Comparison of ENCODE assay signal across 23 cellular contexts in the genomic region with DNA sequence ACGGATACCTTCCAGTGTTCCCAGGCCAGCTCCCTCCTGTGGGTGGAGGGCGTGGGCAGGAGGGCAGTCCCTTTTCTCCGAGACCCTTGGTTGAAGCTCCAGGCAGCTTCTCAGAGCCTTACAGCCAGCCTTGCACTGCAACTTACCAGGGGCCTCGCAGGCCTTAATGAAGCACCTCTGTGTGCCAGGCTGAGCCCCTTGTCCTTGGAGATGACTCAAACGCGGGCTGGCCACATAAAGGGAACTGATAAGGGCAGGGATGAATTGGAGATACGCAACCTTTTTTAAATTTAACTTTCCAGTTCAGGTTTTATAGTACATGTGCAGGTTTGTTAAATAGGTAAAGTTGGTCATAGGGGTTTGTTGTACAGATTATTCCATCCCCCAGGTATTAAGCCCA.
DNase-seq lines count a peak whose midpoint lies in the region; ATAC-seq, FAIRE-seq and TF ChIP-seq lines count a peak whose summit lies in the region.
"Had no signal": no experiment of that assay in that cellular context is flagged by ENCODE, and none has a peak within 500 bp of the region (broad histone marks: within the 10 kb centered on the region; RNA-seq: fewer than 3 reads in every experiment).

No MANE protein-coding gene starts in this region.

- WGBS in A549 (ENCODE audit: missing lambda C conversion rate), result 91% methylated on average over 7 of the region's 7 CpGs
- WGBS in IMR-90 (ENCODE audit: extremely low coverage in 2 of 2, insufficient read length in 1 of 2), 2 experiments, result 80% methylated on average over 1 of the region's 7 CpGs; no CpG with 5 or more reads in 1 of the 2 experiments
- WGBS in adrenal gland, 4 donors, result 51 to 62% (median 58%) methylated on average over 7 of the region's 7 CpGs

- no peak overlapping the region for H4K5ac ChIP-seq in IMR-90 (ENCODE audit: low read depth, low read length)

- H3K9me3 Mint-ChIP-seq in nephron progenitor cell, result no peaks in the 10 kb centered on the region
- no peaks in the 10 kb centered on the region for H3K9me3 Mint-ChIP-seq in naive thymus-derived CD8-positive, alpha-beta T cell
- H3K9me3 Mint-ChIP-seq in naive thymus-derived CD4-positive, alpha-beta T cell, result peaks cover 0 to 4% (median 0%) of the 10 kb centered on the region in 11 donors
- H3K9me3 Mint-ChIP-seq: CD4-positive, alpha-beta memory T cell; GM23338 had no signal

- H4K8ac ChIP-seq in IMR-90 (ENCODE audit: low read depth in 2 of 2, low read length in 2 of 2), result no peak overlapping the region

- H3K23ac ChIP-seq in IMR-90 (ENCODE audit: low read depth, low read length), result no peak overlapping the region

- no peak overlapping the region for H2AK9ac ChIP-seq in IMR-90 (replicated peaks; ENCODE audit: low read depth, low read length, poor library complexity)

- H3K56ac ChIP-seq in IMR-90 (ENCODE audit: extremely low read depth, insufficient read depth, low read length), result no peak overlapping the region

- TF ChIP-seq CTCF in A549 (IDR thresholded peaks at IDR 0.05), result no peak
- TF ChIP-seq CTCF in IMR-90 (conservative IDR thresholded peaks at IDR 0.05; ENCODE audit: low read depth, low read length), result no peak
- no peak for TF ChIP-seq CTCF in adrenal gland (IDR thresholded peaks at IDR 0.05)
- TF ChIP-seq CTCF in nephron progenitor cell (IDR thresholded peaks at IDR 0.05), result no peak

- TF ChIP-seq RAD21 in A549 (conservative IDR thresholded peaks at IDR 0.05 in 1 of 2, IDR thresholded peaks at IDR 0.05 in 1 of 2) (no peak), IMR-90 (IDR thresholded peaks at IDR 0.05; ENCODE audit: low read length) (no peak)

- H2BK5ac ChIP-seq in IMR-90 (ENCODE audit: low read depth, low read length, poor library complexity, severe bottlenecking), result no peak overlapping the region

- H2AFZ ChIP-seq in IMR-90 (replicated peaks; ENCODE audit: low read length, poor library complexity), result peak overlapping the region; percentile 21
- H2AFZ ChIP-seq: GM23338 had no signal

- peak overlapping the region; percentile 83; the same call in 1 of the 2 replicates for H3K4ac ChIP-seq in IMR-90 (ENCODE audit: low read depth, low read length)

- H3K4me1 ChIP-seq in A549 (peaks cover 18% of the 10 kb centered on the region), IMR-90 (ENCODE audit: control insufficient read depth, insufficient read depth, low read length) (peaks cover 22% of the 10 kb centered on the region), adrenal gland (replicated peaks in 1 of 2) (peaks cover 0 to 15% of the 10 kb centered on the region in 2 donors)
- no peaks in the 10 kb centered on the region for H3K4me1 ChIP-seq in naive thymus-derived CD4-positive, alpha-beta T cell (ENCODE audit: control insufficient read depth in 2 of 2, insufficient read depth in 2 of 2, low read length in 2 of 2)
- H3K4me1 ChIP-seq: HAP-1 had no signal

- no peak for DNase-seq in A549 (ENCODE audit: low read depth in 1 of 2, low spot score in 1 of 2)
- no peak for DNase-seq in IMR-90
- peak in 5 of 7 donors; percentile 29 to 50 (median 32) for DNase-seq in adrenal gland
- no peak for DNase-seq in nephron progenitor cell
- DNase-seq in iPS-NIHi7 (ENCODE audit: extremely low spot score), result no peak
- no peak for DNase-seq in naive thymus-derived CD8-positive, alpha-beta T cell
- DNase-seq in posterior vena cava (ENCODE audit: low spot score), result no peak
- DNase-seq in naive thymus-derived CD4-positive, alpha-beta T cell, result no peak
- DNase-seq: C1 segment of cervical spinal cord; CD4-positive, alpha-beta memory T cell; COR-L47; GDM1; MM.1S; NCI-H2029 treated with DMSO at 0.1 percent for 48 hours; NCI-H446 treated with DMSO at 0.1 percent for 48 hours; NCI-H526 treated with DMSO at 0.1 percent for 48 hours had no signal

- H3K4me3 Mint-ChIP-seq in nephron progenitor cell, result no peak overlapping the region
- H3K4me3 Mint-ChIP-seq in naive thymus-derived CD8-positive, alpha-beta T cell, result no peak overlapping the region
- H3K4me3 Mint-ChIP-seq in naive thymus-derived CD4-positive, alpha-beta T cell, result no peak overlapping the region
- H3K4me3 Mint-ChIP-seq: CD4-positive, alpha-beta memory T cell; GM23338; IgD-negative memory B cell had no signal

- H3K27ac ChIP-seq in A549 (peak overlapping the region; percentile 79 to 90), IMR-90 (ENCODE audit: insufficient read depth, low read length) (no peak overlapping the region), adrenal gland (peak overlapping the region in 2 of 5 donors; percentile 13 to 38)
- H3K27ac ChIP-seq in naive thymus-derived CD4-positive, alpha-beta T cell (ENCODE audit: low read depth, low read length), result no peak overlapping the region
- H3K27ac ChIP-seq: KMS-11 had no signal

- peak overlapping the region; percentile 71 for H2AK5ac ChIP-seq in IMR-90 (ENCODE audit: low read depth, low read length)

- H3K4me1 Mint-ChIP-seq in nephron progenitor cell, result peaks cover 39% of the 10 kb centered on the region
- H3K4me1 Mint-ChIP-seq in naive thymus-derived CD8-positive, alpha-beta T cell, result no peaks in the 10 kb centered on the region
- peaks cover 0 to 3% (median 0%) of the 10 kb centered on the region in 7 donors for H3K4me1 Mint-ChIP-seq in naive thymus-derived CD4-positive, alpha-beta T cell
- H3K4me1 Mint-ChIP-seq: CD4-positive, alpha-beta memory T cell; GM23338; IgD-negative memory B cell had no signal

- H3K9me3 ChIP-seq in A549 (no peaks in the 10 kb centered on the region), IMR-90 (ENCODE audit: control insufficient read depth, insufficient read depth, low read length) (no peaks in the 10 kb centered on the region), adrenal gland (replicated peaks in 1 of 3) (no peaks in the 10 kb centered on the region)
- H3K9me3 ChIP-seq in naive thymus-derived CD4-positive, alpha-beta T cell (ENCODE audit: control insufficient read depth in 2 of 3, low read length in 3 of 3), result no peaks in the 10 kb centered on the region
- H3K9me3 ChIP-seq: HAP-1, SJCRH30 had no signal

- peaks cover 10% of the 10 kb centered on the region; the same call in 1 of the 2 replicates for H3K9me1 ChIP-seq in IMR-90 (ENCODE audit: insufficient read depth, low read length)

- TF ChIP-seq EP300 in A549 (IDR thresholded peaks at IDR 0.05), result no peak

- no peak overlapping the region for H3K14ac ChIP-seq in IMR-90 (replicated peaks; ENCODE audit: low read depth, low read length)

- FAIRE-seq in A549 (lab: Jason Lieb, UNC), result no peak
- FAIRE-seq: GM12891 had no signal

- dilution Hi-C loops in IMR-90 (cut with HindIII; ENCODE audit: low sequenced_read_pairs, unreplicated experiment), result no loop called here

- H2BK120ac ChIP-seq in IMR-90 (ENCODE audit: low read depth, low read length), result peak overlapping the region; percentile 56

- H3K36me3 ChIP-seq in IMR-90 (ENCODE audit: control insufficient read depth, insufficient read depth, low read length) (no peaks in the 10 kb centered on the region), adrenal gland (replicated peaks in 1 of 2) (no peaks in the 10 kb centered on the region)
- no peaks in the 10 kb centered on the region for H3K36me3 ChIP-seq in naive thymus-derived CD4-positive, alpha-beta T cell (ENCODE audit: control insufficient read depth in 2 of 3, insufficient read depth in 3 of 3, low read length in 3 of 3)
- H3K36me3 ChIP-seq: HAP-1, SJCRH30 had no signal

- peak overlapping the region; percentile 69; the same call in 1 of the 2 replicates for H2BK20ac ChIP-seq in IMR-90 (ENCODE audit: low read depth, low read length)

- BruUV-seq in IMR-90 (replicated peaks; lab: Mats Ljungman, UMichigan), result no TSS peak

- in situ Hi-C loops in IMR-90 (cut with MboI; ENCODE audit: low sequenced_read_pairs), result no loop called here

- H3K27me3 ChIP-seq in IMR-90 (ENCODE audit: control insufficient read depth, insufficient read depth, low read length), result peaks cover 12% of the 10 kb centered on the region; the same call in 1 of the 2 replicates
- peaks cover 2% of the 10 kb centered on the region for H3K27me3 ChIP-seq in adrenal gland
- H3K27me3 ChIP-seq in naive thymus-derived CD4-positive, alpha-beta T cell (ENCODE audit: control insufficient read depth in 2 of 2, insufficient read depth in 2 of 2, low read length in 2 of 2), result no peaks in the 10 kb centered on the region

- H2BK15ac ChIP-seq in IMR-90 (ENCODE audit: low read depth, low read length), result peak overlapping the region; percentile 47; the same call in 2 of the 3 replicates

- peaks cover 13% of the 10 kb centered on the region for H4K20me1 ChIP-seq in IMR-90 (ENCODE audit: insufficient read depth, low read length)

- no peak overlapping the region for H4K91ac ChIP-seq in IMR-90 (ENCODE audit: insufficient read depth, low read depth, low read length)

- ATAC-seq in A549, result no peak
- no peak for ATAC-seq in IMR-90 (ENCODE audit: low read depth)
- ATAC-seq in naive thymus-derived CD8-positive, alpha-beta T cell, result no peak
- ATAC-seq in naive thymus-derived CD4-positive, alpha-beta T cell, result no peak
- ATAC-seq: Right ventricle myocardium inferior had no signal

- H3K27ac Mint-ChIP-seq in nephron progenitor cell, result peak overlapping the region; percentile 54
- H3K27ac Mint-ChIP-seq in naive thymus-derived CD8-positive, alpha-beta T cell, result no peak overlapping the region
- H3K27ac Mint-ChIP-seq in naive thymus-derived CD4-positive, alpha-beta T cell, result no peak overlapping the region
- H3K27ac Mint-ChIP-seq: CD4-positive, alpha-beta memory T cell; GM23338 had no signal

- no peaks in the 10 kb centered on the region for H3K79me1 ChIP-seq in IMR-90 (ENCODE audit: low read depth in 1 of 2, low read length in 2 of 2)

- CTCF ChIA-PET in A549 (lab: Yijun Ruan, JAX) (interaction anchor here (1.2 to 4.5 kb wide), 2 partner anchors 41 to 58 kb away, joined by 3 to 23 read pairs; no protein-coding TSS in a partner anchor), IMR-90 (lab: Yijun Ruan, JAX) (no interaction called here)
- CTCF ChIA-PET in naive thymus-derived CD4-positive, alpha-beta T cell (lab: Charles Lee), result no interaction called here

- H3K18ac ChIP-seq in IMR-90 (ENCODE audit: low read depth, low read length), result no peak overlapping the region

- TF ChIP-seq POLR2A in A549 (IDR thresholded peaks at IDR 0.05; ENCODE audit: low read length) (no peak), IMR-90 (IDR thresholded peaks at IDR 0.05; ENCODE audit: low read depth, low read length) (no peak), adrenal gland (IDR thresholded peaks at IDR 0.05) (no peak)

- POLR2A ChIA-PET in A549 (lab: Yijun Ruan, JAX) (no interaction called here), IMR-90 (lab: Charles Lee; ENCODE audit: unreplicated experiment) (no interaction called here)
- POLR2A ChIA-PET in naive thymus-derived CD8-positive, alpha-beta T cell (lab: Charles Lee), result no interaction called here
- POLR2A ChIA-PET in naive thymus-derived CD4-positive, alpha-beta T cell (lab: Charles Lee), result no interaction called here

- H3K4me2 ChIP-seq in A549 (peak overlapping the region; percentile 90; the same call in 2 of the 3 replicates), IMR-90 (ENCODE audit: low read depth, low read length) (no peak overlapping the region)
- H3K4me2 ChIP-seq: GM23338, KMS-11 had no signal

- H3K4me3 ChIP-seq in A549 (no peak overlapping the region), IMR-90 (ENCODE audit: insufficient read depth, low read depth, low read length) (no peak overlapping the region), adrenal gland (no peak overlapping the region)
- no peak overlapping the region for H3K4me3 ChIP-seq in naive thymus-derived CD4-positive, alpha-beta T cell (ENCODE audit: low read length)
- H3K4me3 ChIP-seq: GM23338, HAP-1 had no signal

- intact Hi-C loops in IMR-90 (cut with micrococcal nuclease) (no loop called here), adrenal gland (cut with DNase I) (no loop called here), posterior vena cava (cut with DNase I) (no loop called here)
- intact Hi-C loops in naive thymus-derived CD4-positive, alpha-beta T cell (cut with micrococcal nuclease), result no loop called here

- no peaks in the 10 kb centered on the region for H3K36me3 Mint-ChIP-seq in nephron progenitor cell (ENCODE audit: low read depth)
- no peaks in the 10 kb centered on the region for H3K36me3 Mint-ChIP-seq in naive thymus-derived CD8-positive, alpha-beta T cell
- no peaks in the 10 kb centered on the region for H3K36me3 Mint-ChIP-seq in naive thymus-derived CD4-positive, alpha-beta T cell
- H3K36me3 Mint-ChIP-seq: CD4-positive, alpha-beta memory T cell; IgD-negative memory B cell had no signal

- H3K27me3 Mint-ChIP-seq in nephron progenitor cell (ENCODE audit: low read depth, poor library complexity), result peaks cover 24% of the 10 kb centered on the region
- peaks cover 16 to 26% (median 20%) of the 10 kb centered on the region in 5 donors for H3K27me3 Mint-ChIP-seq in naive thymus-derived CD8-positive, alpha-beta T cell
- peaks cover 11 to 34% (median 19%) of the 10 kb centered on the region in 5 donors for H3K27me3 Mint-ChIP-seq in naive thymus-derived CD4-positive, alpha-beta T cell

- H3K9ac ChIP-seq in IMR-90 (ENCODE audit: low read depth, low read length), result no peak overlapping the region
- H3K9ac ChIP-seq: KMS-11 had no signal

Comparison
In these comparisons a context has a peak if more than half of its experiments do, and no peak if none do; other contexts are left out.
1. DNase-seq: peak in adrenal gland (5 of 7); none in A549 (0 of 2), IMR-90 (single experiment), nephron progenitor cell (single experiment), iPS-NIHi7 (single experiment), naive thymus-derived CD8-positive, alpha-beta T cell (0 of 10), posterior vena cava (single experiment) and naive thymus-derived CD4-positive, alpha-beta T cell (0 of 9).
2. H3K27ac ChIP-seq: peak in A549 (2 of 2); none in IMR-90 (single experiment) and naive thymus-derived CD4-positive, alpha-beta T cell (single experiment).